ENCODE assay signal across 18 cellular contexts in genomic region chr6:6841571-6841970, GRCh38.
DNase-seq lines count a peak whose midpoint lies in the region; ATAC-seq and TF ChIP-seq lines count a peak whose summit lies in the region.
"Had no signal": no experiment of that assay in that cellular context is flagged by ENCODE, and none has a peak within 500 bp of the region (broad histone marks: within the 10 kb centered on the region; RNA-seq: fewer than 3 reads in every experiment).

No MANE protein-coding gene starts in this region.

- TF ChIP-seq POLR2A in NB4 (IDR thresholded peaks at IDR 0.05; ENCODE audit: extremely low read depth, insufficient read length), result no peak

- H3K9ac ChIP-seq in SK-N-MC (ENCODE audit: insufficient read length), result no peak overlapping the region
- H3K9ac ChIP-seq in trophoblast cell (ENCODE audit: low read length), result no peak overlapping the region

- ATAC-seq in GM19023 (IDR thresholded peaks at IDR 0.05; ENCODE audit: unreplicated experiment), result no peak

- H3K4me3 ChIP-seq in NB4 (ENCODE audit: low read depth, low read length) (no peak overlapping the region), SK-N-MC (no peak overlapping the region), trophoblast cell (ENCODE audit: low read depth, low read length) (no peak overlapping the region)
- H3K4me3 ChIP-seq: coronary artery, right atrium auricular region, suprapubic skin had no signal

- H2BK5ac ChIP-seq in trophoblast cell (ENCODE audit: low read depth, low read length, poor library complexity), result peak overlapping the region; percentile 17

- H3K79me1 ChIP-seq in trophoblast cell (ENCODE audit: low read length), result peaks cover 21% of the 10 kb centered on the region

- WGBS in trophoblast cell (ENCODE audit: extremely low coverage, insufficient coverage, insufficient read length), result no CpG with 5 or more reads among the region's 3 CpGs

- peak overlapping the region; percentile 74 for H3K27ac ChIP-seq in SK-N-MC
- peak overlapping the region; percentile 97 for H3K27ac ChIP-seq in trophoblast cell (ENCODE audit: low read depth, low read length)
- H3K27ac ChIP-seq: 22Rv1, C4-2B, coronary artery, right atrium auricular region, suprapubic skin had no signal

- peak overlapping the region; percentile 96 for H2AK5ac ChIP-seq in trophoblast cell (ENCODE audit: low read length)

- H3K4me1 ChIP-seq in trophoblast cell (ENCODE audit: control insufficient read depth in 1 of 2, insufficient read depth in 2 of 2, low read length in 2 of 2), result peaks cover 13 to 23% of the 10 kb centered on the region in 2 experiments
- H3K4me1 ChIP-seq: right atrium auricular region, suprapubic skin had no signal

- H4K12ac ChIP-seq in trophoblast cell (ENCODE audit: low read depth, low read length), result no peak overlapping the region

- peaks cover 5% of the 10 kb centered on the region for H3K79me2 ChIP-seq in trophoblast cell (ENCODE audit: control insufficient read depth, insufficient read depth, low read length, poor library complexity)

- H3K36me3 ChIP-seq in SK-N-MC (ENCODE audit: insufficient read depth, low read length), result no peaks in the 10 kb centered on the region
- H3K36me3 ChIP-seq in trophoblast cell (ENCODE audit: control insufficient read depth in 1 of 2, insufficient read depth in 2 of 2, low read length in 2 of 2), result no peaks in the 10 kb centered on the region
- H3K36me3 ChIP-seq: right atrium auricular region, suprapubic skin had no signal

- peak overlapping the region; percentile 65 for H3K4ac ChIP-seq in trophoblast cell (ENCODE audit: low read depth, low read length)

- no peak overlapping the region for H3K4me2 ChIP-seq in trophoblast cell (ENCODE audit: low read length)

- H3K18ac ChIP-seq in trophoblast cell (ENCODE audit: low read length), result peak overlapping the region; percentile 76

- H4K91ac ChIP-seq in trophoblast cell (ENCODE audit: low read depth, low read length), result peak overlapping the region; percentile 91

- peak; percentile 9 for TF ChIP-seq CTCF in NB4 (IDR thresholded peaks at IDR 0.05; ENCODE audit: low read depth, low read length)

- no peaks in the 10 kb centered on the region for H3K27me3 ChIP-seq in trophoblast cell (ENCODE audit: insufficient read depth, low read length)
- H3K27me3 ChIP-seq: right atrium auricular region, suprapubic skin had no signal

- H3K9me3 ChIP-seq in SK-N-MC (ENCODE audit: low read depth, low read length) (no peaks in the 10 kb centered on the region), trophoblast cell (ENCODE audit: insufficient read depth, low read depth, low read length) (no peaks in the 10 kb centered on the region)
- H3K9me3 ChIP-seq: suprapubic skin had no signal

- H3K23ac ChIP-seq in trophoblast cell (ENCODE audit: low read length), result no peak overlapping the region

- H4K8ac ChIP-seq in trophoblast cell (ENCODE audit: low read depth, low read length), result peak overlapping the region; percentile 77

- peak overlapping the region; percentile 21 for H2BK120ac ChIP-seq in trophoblast cell (ENCODE audit: insufficient read depth, low read length, poor library complexity)

- H3K14ac ChIP-seq in trophoblast cell (ENCODE audit: low read length), result peak overlapping the region; percentile 85

- no peak overlapping the region for H2AFZ ChIP-seq in trophoblast cell (ENCODE audit: insufficient read depth, low read length, poor library complexity)

- DNase-seq in DMS53 (lab: John Stamatoyannopoulos, UW), result peak; percentile 17
- DNase-seq in DMS53 treated with DMSO at 0.1 percent for 48 hours (lab: John Stamatoyannopoulos, UW; ENCODE audit: unreplicated experiment), result no peak
- peak; percentile 43 for DNase-seq in NB4 (ENCODE audit: low read depth)
- DNase-seq in SK-N-MC (ENCODE audit: low read depth, low spot score), result no peak
- DNase-seq in trophoblast cell, result no peak
- DNase-seq in NCI-H748 (lab: John Stamatoyannopoulos, UW; ENCODE audit: unreplicated experiment), result no peak
- DNase-seq in NCI-H526 treated with DMSO at 0.1 percent for 48 hours (lab: John Stamatoyannopoulos, UW), result no peak
- DNase-seq: anterior cingulate cortex; glutamatergic neuron; H9; NCI-H2107; stimulated activated CD4-positive, alpha-beta T cell treated with anti-CD3 and anti-CD28 coated beads, Interleukin-2, amount 100 ng/mL, for 24 hours had no signal

- H2BK12ac ChIP-seq in trophoblast cell (ENCODE audit: low read length), result peak overlapping the region; percentile 98

Comparison
In these comparisons a context has a peak if more than half of its experiments do, and no peak if none do; other contexts are left out.
1. DNase-seq: peak in DMS53 (single experiment) and NB4 (single experiment); none in DMS53 treated with DMSO at 0.1 percent for 48 hours (single experiment), SK-N-MC (single experiment), trophoblast cell (0 of 2), NCI-H748 (single experiment) and NCI-H526 treated with DMSO at 0.1 percent for 48 hours (single experiment).